Comparison of ENCODE assay signal across 31 cellular contexts in the genomic region with DNA sequence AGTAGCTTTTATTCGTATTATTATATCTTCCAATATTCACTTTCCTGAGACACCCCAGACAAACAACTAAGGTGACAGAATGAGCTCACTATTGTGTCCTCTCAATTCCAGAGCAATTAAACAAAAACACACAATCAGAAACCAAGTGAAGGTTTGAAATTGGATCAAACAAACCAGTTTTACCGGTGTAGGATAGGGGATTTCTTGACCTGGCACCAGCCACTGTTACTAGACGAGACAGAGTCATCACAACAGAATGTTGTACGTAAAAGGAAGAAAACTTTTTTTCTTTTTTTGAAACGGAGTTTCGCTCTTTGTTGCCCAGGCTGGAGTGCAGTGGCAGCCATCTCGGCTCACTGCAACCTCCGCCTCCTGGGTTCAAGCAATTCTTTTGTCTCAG.
"Had no signal": no experiment of that assay in that cellular context is flagged by ENCODE, and none has a peak within 500 bp of the region (broad histone marks: within the 10 kb centered on the region; RNA-seq: fewer than 3 reads in every experiment).

No MANE protein-coding gene starts in this region.

- H3K36me3 ChIP-seq: ascending aorta, brain microvascular endothelial cell, esophagus squamous epithelium, pancreas, sigmoid colon, upper lobe of left lung had no signal

- H3K27me3 ChIP-seq: ascending aorta, brain microvascular endothelial cell, esophagus squamous epithelium, hepatocyte, sigmoid colon, upper lobe of left lung had no signal

- H2AFZ ChIP-seq: hepatocyte had no signal

- FAIRE-seq: endothelial cell of umbilical vein, frontal cortex, kidney, pancreas, small intestine had no signal

- H3K27ac ChIP-seq: ascending aorta, brain microvascular endothelial cell, hepatocyte, pancreas, psoas muscle, sigmoid colon, upper lobe of left lung had no signal

- H3K4me3 Mint-ChIP-seq: activated CD4-positive, alpha-beta T cell treated with anti-CD3 and anti-CD28 coated beads for 36 hours; activated naive CD8-positive, alpha-beta T cell; activated T-cell treated with anti-CD3 and anti-CD28 coated beads, Interleukin-2, amount 50 U/mL, for 72 hours; memory B cell; naive thymus-derived CD4-positive, alpha-beta T cell; stimulated activated memory B cell treated with anti-CD40 and anti-IgM and Interleukin-4, amounts not matched to agents 10 μg/mL and 1 μg/mL and 100 μg/mL, for 72 hours; stimulated activated naive CD8-positive, alpha-beta T cell treated with anti-CD3 and anti-CD28 coated beads, Interleukin-15, amount 100 ng/mL, for 72 hours; T-cell; T-helper 2 cell treated with Interferon-gamma antibody and Interleukin-4, amounts not matched to agents 5 μg/mL and 100 μg/mL, for 36 hours had no signal

- H3K4me1 ChIP-seq: ascending aorta, esophagus squamous epithelium, pancreas, psoas muscle, sigmoid colon, upper lobe of left lung had no signal

- H3K79me2 ChIP-seq: hepatocyte had no signal

- H3K4me1 Mint-ChIP-seq: activated CD4-positive, alpha-beta T cell treated with anti-CD3 and anti-CD28 coated beads for 36 hours; memory B cell; naive thymus-derived CD4-positive, alpha-beta T cell; stimulated activated memory B cell treated with anti-CD40 and anti-IgM and Interleukin-4, amounts not matched to agents 10 μg/mL and 1 μg/mL and 100 μg/mL, for 72 hours; stimulated activated naive CD8-positive, alpha-beta T cell treated with anti-CD3 and anti-CD28 coated beads, Interleukin-15, amount 100 ng/mL, for 72 hours; T-cell had no signal

- DNase-seq: activated CD4-positive, alpha-beta T cell treated with anti-CD3 and anti-CD28 coated beads for 36 hours; activated CD4-positive, CD25-positive, alpha-beta regulatory T cell; activated naive CD4-positive, alpha-beta T cell treated with Interleukin-2 at 50 U/mL for 16 hours; activated T-cell treated with anti-CD3 and anti-CD28 coated beads for 4 hours; activated T-cell treated with anti-CD3 and anti-CD28 coated beads, Interleukin-2, amount 50 U/mL, for 72 hours; brain microvascular endothelial cell; central memory CD4-positive, alpha-beta T cell; esophagus squamous epithelium; kidney; midbrain; naive thymus-derived CD4-positive, alpha-beta T cell; nucleus accumbens; pancreas; psoas muscle; sigmoid colon; small intestine; stimulated activated CD4-positive, alpha-beta T cell treated with anti-CD3 and anti-CD28 coated beads, Interleukin-1b, Interleukin-23, amount 100 ng/mL, for 48 hours; stimulated activated CD4-positive, alpha-beta T cell treated with anti-CD3 and anti-CD28 coated beads, Interleukin-4, amount 100 ng/mL, for 4 hours; stimulated activated CD8-positive, alpha-beta memory T cell treated with anti-CD3 and anti-CD28 coated beads, Interleukin-4, amount 100 ng/mL, for 48 hours; stimulated activated naive CD8-positive, alpha-beta T cell treated with anti-CD3 and anti-CD28 coated beads, Interleukin-15, amount 100 ng/mL, for 72 hours; substantia nigra; T-cell; upper lobe of left lung had no signal

- H3K27ac Mint-ChIP-seq: activated CD4-positive, alpha-beta T cell treated with anti-CD3 and anti-CD28 coated beads for 36 hours; activated naive CD8-positive, alpha-beta T cell; activated T-cell treated with anti-CD3 and anti-CD28 coated beads, Interleukin-2, amount 50 U/mL, for 72 hours; memory B cell; naive thymus-derived CD4-positive, alpha-beta T cell; stimulated activated memory B cell treated with anti-CD40 and anti-IgM and Interleukin-4, amounts not matched to agents 10 μg/mL and 1 μg/mL and 100 μg/mL, for 72 hours; stimulated activated naive CD8-positive, alpha-beta T cell treated with anti-CD3 and anti-CD28 coated beads, Interleukin-15, amount 100 ng/mL, for 72 hours; T-cell; T-helper 2 cell treated with Interferon-gamma antibody and Interleukin-4, amounts not matched to agents 5 μg/mL and 100 μg/mL, for 36 hours had no signal

- H3K36me3 Mint-ChIP-seq: activated naive CD8-positive, alpha-beta T cell; memory B cell; naive thymus-derived CD4-positive, alpha-beta T cell; stimulated activated memory B cell treated with anti-CD40 and anti-IgM and Interleukin-4, amounts not matched to agents 10 μg/mL and 1 μg/mL and 100 μg/mL, for 72 hours; T-cell had no signal

- ATAC-seq: activated CD4-positive, alpha-beta T cell treated with anti-CD3 and anti-CD28 coated beads for 36 hours; activated T-cell treated with anti-CD3 and anti-CD28 coated beads, Interleukin-2, amount 50 U/mL, for 72 hours; naive thymus-derived CD4-positive, alpha-beta T cell; psoas muscle; stimulated activated memory B cell treated with anti-CD40 and anti-IgM and Interleukin-4, amounts not matched to agents 10 μg/mL and 1 μg/mL and 100 μg/mL, for 72 hours; stimulated activated naive CD8-positive, alpha-beta T cell treated with anti-CD3 and anti-CD28 coated beads, Interleukin-15, amount 100 ng/mL, for 72 hours; T-cell had no signal

- H3K9me3 Mint-ChIP-seq: activated T-cell treated with anti-CD3 and anti-CD28 coated beads, Interleukin-2, amount 50 U/mL, for 72 hours; memory B cell; stimulated activated memory B cell treated with anti-CD40 and anti-IgM and Interleukin-4, amounts not matched to agents 10 μg/mL and 1 μg/mL and 100 μg/mL, for 72 hours; stimulated activated naive CD8-positive, alpha-beta T cell treated with anti-CD3 and anti-CD28 coated beads, Interleukin-15, amount 100 ng/mL, for 72 hours; T-helper 2 cell treated with Interferon-gamma antibody and Interleukin-4, amounts not matched to agents 5 μg/mL and 100 μg/mL, for 36 hours had no signal

- H3K9me3 ChIP-seq: ascending aorta, esophagus squamous epithelium, pancreas, psoas muscle, sigmoid colon, upper lobe of left lung had no signal

- H3K4me2 ChIP-seq: hepatocyte had no signal

- H3K4me3 ChIP-seq: ascending aorta, esophagus squamous epithelium, hepatocyte, pancreas, psoas muscle, sigmoid colon, upper lobe of left lung had no signal

- H3K27me3 Mint-ChIP-seq: activated CD4-positive, alpha-beta T cell treated with anti-CD3 and anti-CD28 coated beads for 36 hours; activated naive CD8-positive, alpha-beta T cell; memory B cell; naive thymus-derived CD4-positive, alpha-beta T cell; stimulated activated memory B cell treated with anti-CD40 and anti-IgM and Interleukin-4, amounts not matched to agents 10 μg/mL and 1 μg/mL and 100 μg/mL, for 72 hours; stimulated activated naive CD8-positive, alpha-beta T cell treated with anti-CD3 and anti-CD28 coated beads, Interleukin-15, amount 100 ng/mL, for 72 hours had no signal
